In genomic region chr17:65910836-65911235, GRCh38 we compare ENCODE assay signal across 6 cellular contexts.
"Had no signal": no experiment of that assay in that cellular context is flagged by ENCODE, and none has a peak within 500 bp of the region (broad histone marks: within the 10 kb centered on the region; RNA-seq: fewer than 3 reads in every experiment).

No MANE protein-coding gene starts in this region.

- H3K9ac ChIP-seq: KMS-11 had no signal

- FAIRE-seq: HTR-8/SVneo had no signal

- DNase-seq: IMR-90, KBM-7, KG1 had no signal

- H3K27ac ChIP-seq: HL-60, KMS-11 had no signal

- H3K4me2 ChIP-seq: KMS-11 had no signal
